In genomic region chr10:70886921-70887665, GRCh38 we compare ENCODE assay signal across 8 cellular contexts. TPM values are rescaled to one million over a fixed set of nuclear protein-coding genes. Genes with fewer than 3 reads are reported as not detected.
DNase-seq lines count a peak whose midpoint lies in the region; TF ChIP-seq lines count a peak whose summit lies in the region.

No MANE protein-coding gene starts in this region.

- H3K9me3 ChIP-seq in MG63 (no peaks in the 10 kb centered on the region), duodenal mucosa (ENCODE audit: control insufficient read depth in 1 of 2, low read length in 2 of 2) (no peaks in the 10 kb centered on the region)

- H3K9ac ChIP-seq in duodenal mucosa (ENCODE audit: low read depth in 1 of 2, low read length in 2 of 2) = peak overlapping the region; percentile 61 to 94

- H3K4me1 Mint-ChIP-seq in nephron = peaks cover 38% of the 10 kb centered on the region

- no peaks in the 10 kb centered on the region for H3K27me3 Mint-ChIP-seq in nephron (ENCODE audit: low read depth)

- TF ChIP-seq CTCF in BJ (IDR thresholded peaks at IDR 0.05; ENCODE audit: insufficient read depth, low read depth, low read length) (no peak), nephron (IDR thresholded peaks at IDR 0.05; ENCODE audit: unreplicated experiment in 3 of 3) (no peak)

- peak overlapping the region; percentile 83 to 85 (median 84) for H3K4me3 Mint-ChIP-seq in nephron

- H3K4me3 ChIP-seq in BJ (ENCODE audit: low read depth, low read length) (peak overlapping the region; percentile 74), MG63 (peak overlapping the region; percentile 56), duodenal mucosa (ENCODE audit: low read depth in 1 of 2, low read length in 2 of 2) (peak overlapping the region; percentile 82 to 87)

- H3K36me3 ChIP-seq in BJ (ENCODE audit: control insufficient read depth, insufficient read depth, low read length) = peaks cover 2% of the 10 kb centered on the region
- H3K36me3 ChIP-seq in MG63 = peaks cover 3% of the 10 kb centered on the region
- peaks cover 20 to 31% of the 10 kb centered on the region in 2 donors for H3K36me3 ChIP-seq in duodenal mucosa (ENCODE audit: control insufficient read depth in 1 of 2, insufficient read depth in 2 of 2, low read length in 2 of 2)

- no peaks in the 10 kb centered on the region for H3K9me3 Mint-ChIP-seq in nephron

- no peak overlapping the region for H3K27ac ChIP-seq in duodenal mucosa (ENCODE audit: low read depth, low read length)

- peak overlapping the region in 2 of 3 experiments; percentile 48 to 83 for H3K27ac Mint-ChIP-seq in nephron

- POLR2A ChIA-PET in BJ (lab: Charles Lee) = no interaction called here

- peaks cover 27% of the 10 kb centered on the region for H3K36me3 Mint-ChIP-seq in nephron (ENCODE audit: low read depth)

- H3K27me3 ChIP-seq in BJ (ENCODE audit: control insufficient read depth, insufficient read depth, low read length) (no peaks in the 10 kb centered on the region), MG63 (no peaks in the 10 kb centered on the region), duodenal mucosa (ENCODE audit: control insufficient read depth in 1 of 2, insufficient read depth in 2 of 2, low read length in 2 of 2) (no peaks in the 10 kb centered on the region)

- CTCF ChIA-PET in BJ (lab: Yijun Ruan, JAX) = interaction anchor here (0.7 to 4.8 kb wide), 7 partner anchors 16 to 336 kb away, joined by 3 to 23 read pairs (median 4); no protein-coding TSS in a partner anchor

- H3K4me1 ChIP-seq in duodenal mucosa (ENCODE audit: control insufficient read depth in 1 of 2, insufficient read depth in 2 of 2, low read length in 2 of 2) = peaks cover 0 to 10% of the 10 kb centered on the region in 2 donors

- DNase-seq in BJ (ENCODE audit: low read depth) (no peak), MG63 (no peak), SHP77 (lab: John Stamatoyannopoulos, UW) (no peak), GF-D8 (lab: John Stamatoyannopoulos, UW) (no peak), COR-L47 (lab: John Stamatoyannopoulos, UW) (no peak), cerebellar nuclear complex (lab: John Stamatoyannopoulos, UW) (no peak)

RNA-seq across cellular contexts. Expression of gene PCBD1, which starts 1.3 kb away (rescaled TPM):
- 63.7 and 69.6 TPM in 2 replicates for polyA plus RNA-seq in BJ (2011; rRNA removed)
- polyA minus RNA-seq in BJ (2011; rRNA and poly(A)+ RNA removed) = 17.9 and 26.9 TPM in 2 replicates
- total RNA-seq in MG63 (2014; rRNA removed; shearing (Covaris generic); ENCODE audit: low replicate concordance) = 21.0 and 56.9 TPM in 2 replicates
